In genomic region chr7:64316031-64316742, GRCh38 we compare ENCODE assay signal across 9 cellular contexts. TPM values are rescaled to one million over a fixed set of nuclear protein-coding genes. Genes with fewer than 3 reads are reported as not detected.
DNase-seq lines count a peak whose midpoint lies in the region; ATAC-seq, FAIRE-seq and TF ChIP-seq lines count a peak whose summit lies in the region.
"Not testable (repeated sequence)": the region's sequence is repeated elsewhere in the genome, so short reads cannot be mapped to it uniquely, and the experiment has no call there.
"Had no signal": no experiment of that assay in that cellular context is flagged by ENCODE, and none has a peak within 500 bp of the region (broad histone marks: within the 10 kb centered on the region; RNA-seq: fewer than 3 reads in every experiment).

No MANE protein-coding gene starts in this region.

- POLR2A ChIA-PET in GM12878 (lab: Charles Lee) = interaction anchor here (0.8 to 1.2 kb wide), 3 partner anchors 10 to 350 kb away, joined by 3 read pairs; partner anchors contain the start of genes ZNF107 and ZNF680

- not testable (repeated sequence) for TF ChIP-seq CTCF in GM12878 (IDR thresholded peaks at IDR 0.05 in 2 of 3, conservative IDR thresholded peaks at IDR 0.05 in 1 of 3; ENCODE audit: control insufficient read depth in 2 of 3, extremely low read depth in 1 of 3, insufficient read depth in 1 of 3, low read depth in 3 of 3, low read length in 3 of 3)

- H3K79me2 ChIP-seq in GM12878 (ENCODE audit: control insufficient read depth, insufficient read depth, low read length) = peaks cover 37% of the 10 kb centered on the region

- FAIRE-seq in GM12878 (lab: Jason Lieb, UNC) = not testable (repeated sequence)

- not testable (repeated sequence) for H3K36me3 ChIP-seq in CD4-positive, CD25-positive, alpha-beta regulatory T cell (ENCODE audit: control insufficient read depth, insufficient read depth, low read length); GM12878 (ENCODE audit: control insufficient read depth in 2 of 2, insufficient read depth in 2 of 2, low read length in 1 of 2)

- not testable (repeated sequence) for BruUV-seq in GM12878 (replicated peaks; lab: Mats Ljungman, UMichigan)

- not testable (repeated sequence) for TF ChIP-seq EP300 in GM12878 (IDR thresholded peaks at IDR 0.05; ENCODE audit: borderline replicate concordance in 1 of 2, control insufficient read depth in 1 of 2, low read depth in 2 of 2, low read length in 2 of 2)

- not testable (repeated sequence) for H3K27me3 ChIP-seq in CD4-positive, CD25-positive, alpha-beta regulatory T cell (ENCODE audit: control insufficient read depth, insufficient read depth, low read length); GM12878 (replicated peaks in 1 of 2; ENCODE audit: control insufficient read depth in 2 of 2, insufficient read depth in 2 of 2, low read length in 1 of 2)

- peak overlapping the region; percentile 39 to 98 (median 91) for H3K27ac Mint-ChIP-seq in CD4-positive, CD25-positive, alpha-beta regulatory T cell
- H3K27ac Mint-ChIP-seq in IgD-negative memory B cell (peak overlapping the region in 2 of 3 donors; percentile 73 to 85), immature natural killer cell (peak overlapping the region in 1 of 6 donors; percentile 49)
- H3K27ac Mint-ChIP-seq in stimulated activated memory B cell treated with anti-CD40 and anti-IgM and Interleukin-4, amounts not matched to agents 10 μg/mL and 1 μg/mL and 100 μg/mL, for 72 hours = not testable (repeated sequence)

- H3K27ac ChIP-seq in CD4-positive, CD25-positive, alpha-beta regulatory T cell (ENCODE audit: insufficient read depth, low read length, poor library complexity, severe bottlenecking); GM12878 (ENCODE audit: control insufficient read depth, insufficient read depth): not testable (repeated sequence)

- CTCF ChIA-PET in GM12878 (lab: Yijun Ruan, JAX) = interaction anchor here (0.6 to 2.0 kb wide), 5 partner anchors 9 to 310 kb away, joined by 3 to 6 read pairs (median 4); partner anchors contain the start of gene ZNF680

- not testable (repeated sequence) for H3K27me3 Mint-ChIP-seq in CD4-positive, CD25-positive, alpha-beta regulatory T cell; IgD-negative memory B cell; activated T-cell treated with anti-CD3 and anti-CD28 coated beads, Interleukin-2, amount 50 U/mL, for 4 hours (ENCODE audit: low read depth); immature natural killer cell (ENCODE audit: low read depth in 3 of 3); stimulated activated memory B cell treated with anti-CD40 and anti-IgM and Interleukin-4, amounts not matched to agents 10 μg/mL and 1 μg/mL and 100 μg/mL, for 72 hours

- peaks cover 8 to 11% of the 10 kb centered on the region in 2 experiments for H3K9me3 ChIP-seq in CD4-positive, CD25-positive, alpha-beta regulatory T cell (ENCODE audit: control insufficient read depth in 2 of 2, low read length in 2 of 2)
- H3K9me3 ChIP-seq in GM12878 (replicated peaks; ENCODE audit: control insufficient read depth, insufficient read depth, low read length) = not testable (repeated sequence)

- peaks cover 14 to 44% (median 32%) of the 10 kb centered on the region in 4 donors for H3K4me1 Mint-ChIP-seq in CD4-positive, CD25-positive, alpha-beta regulatory T cell
- H3K4me1 Mint-ChIP-seq in IgD-negative memory B cell (peaks cover 33 to 44% (median 42%) of the 10 kb centered on the region in 3 donors), immature natural killer cell (peaks cover 35 to 64% of the 10 kb centered on the region in 2 donors)
- H3K4me1 Mint-ChIP-seq in activated T-cell treated with anti-CD3 and anti-CD28 coated beads, Interleukin-2, amount 50 U/mL, for 4 hours (ENCODE audit: low read depth) = peaks cover 33% of the 10 kb centered on the region
- peaks cover 44% of the 10 kb centered on the region for H3K4me1 Mint-ChIP-seq in stimulated activated memory B cell treated with anti-CD40 and anti-IgM and Interleukin-4, amounts not matched to agents 10 μg/mL and 1 μg/mL and 100 μg/mL, for 72 hours

- 0 out of 2 replicates have a peak overlapping the region, but pooled peaks have one; percentile 61 for H3K4me2 ChIP-seq in GM12878 (ENCODE audit: control insufficient read depth, insufficient read depth)

- TF ChIP-seq POLR2A in GM12878 (IDR thresholded peaks at IDR 0.05; ENCODE audit: low read depth, low read length) = not testable (repeated sequence)

- TF ChIP-seq RAD21 in GM12878 (IDR thresholded peaks at IDR 0.05; ENCODE audit: insufficient read depth, low read depth, low read length) = not testable (repeated sequence)

- DNase-seq in CD4-positive, CD25-positive, alpha-beta regulatory T cell; activated T-cell treated with anti-CD3 and anti-CD28 coated beads, Interleukin-2, amount 50 U/mL, for 4 hours; GM12878 (ENCODE audit: low read depth, low spot score); immature natural killer cell: not testable (repeated sequence)
- DNase-seq in NCI-H345 (lab: John Stamatoyannopoulos, UW) = peak; percentile 57
- peak; percentile 16 for DNase-seq in T1000 (lab: John Stamatoyannopoulos, UW)

- H3K4me1 ChIP-seq in CD4-positive, CD25-positive, alpha-beta regulatory T cell (ENCODE audit: control insufficient read depth, insufficient read depth, low read length, poor library complexity, severe bottlenecking) = peaks cover 17% of the 10 kb centered on the region
- H3K4me1 ChIP-seq in GM12878 (ENCODE audit: control insufficient read depth, insufficient read depth, low read length) = not testable (repeated sequence)

- not testable (repeated sequence) for H4K20me1 ChIP-seq in GM12878 (ENCODE audit: control insufficient read depth, insufficient read depth)

- H3K9ac ChIP-seq in GM12878 (ENCODE audit: control insufficient read depth, insufficient read depth, low read length) = not testable (repeated sequence)

- RAD21 ChIA-PET in GM12878 (lab: Charles Lee; ENCODE audit: unreplicated experiment) = interaction anchor here (1.5 to 2.9 kb wide), 2 partner anchors 9 to 349 kb away, joined by 3 to 15 read pairs; partner anchors contain the start of gene ZNF107

- intact Hi-C loops in GM12878 (cut with micrococcal nuclease; ENCODE audit: unreplicated experiment) = loop anchor here (10.0 kb wide), 1 partner anchor 1069 kb away; no protein-coding TSS in a partner anchor

- SMC1A ChIA-PET in GM12878 (lab: Charles Lee; ENCODE audit: uncharacterized antibody, unreplicated experiment) = interaction anchor here (1.1 to 2.8 kb wide), 2 partner anchors 8 to 14 kb away, joined by 3 to 19 read pairs; no protein-coding TSS in a partner anchor

- peak overlapping the region; percentile 54 to 99 (median 92) for H3K4me3 Mint-ChIP-seq in CD4-positive, CD25-positive, alpha-beta regulatory T cell
- H3K4me3 Mint-ChIP-seq in IgD-negative memory B cell (peak overlapping the region; percentile 32 to 99 (median 90)), immature natural killer cell (peak overlapping the region; percentile 23 to 99 (median 45))
- peak overlapping the region; percentile 53 for H3K4me3 Mint-ChIP-seq in activated T-cell treated with anti-CD3 and anti-CD28 coated beads, Interleukin-2, amount 50 U/mL, for 4 hours
- peak overlapping the region; percentile 38 for H3K4me3 Mint-ChIP-seq in stimulated activated memory B cell treated with anti-CD40 and anti-IgM and Interleukin-4, amounts not matched to agents 10 μg/mL and 1 μg/mL and 100 μg/mL, for 72 hours

- ATAC-seq in CD4-positive, CD25-positive, alpha-beta regulatory T cell (ENCODE audit: low read depth in 2 of 2); activated T-cell treated with anti-CD3 and anti-CD28 coated beads, Interleukin-2, amount 50 U/mL, for 4 hours; GM12878; stimulated activated memory B cell treated with anti-CD40 and anti-IgM and Interleukin-4, amounts not matched to agents 10 μg/mL and 1 μg/mL and 100 μg/mL, for 72 hours: not testable (repeated sequence)

- H3K4me3 ChIP-seq in CD4-positive, CD25-positive, alpha-beta regulatory T cell (ENCODE audit: low read depth, low read length) = not testable (repeated sequence)
- H3K4me3 ChIP-seq in GM12878 = peak overlapping the region; percentile 96; the same call in 1 of the 2 replicates

- in situ Hi-C loops in GM12878 (cut with MboI) = loop anchor here (10.0 kb wide), 2 partner anchors 589 to 1059 kb away; partner anchors contain the start of genes ZNF273 and ZNF92

- H2AFZ ChIP-seq in GM12878 (ENCODE audit: control insufficient read depth, low read depth, low read length) = not testable (repeated sequence)

- H3K9me3 Mint-ChIP-seq in CD4-positive, CD25-positive, alpha-beta regulatory T cell; IgD-negative memory B cell; activated T-cell treated with anti-CD3 and anti-CD28 coated beads, Interleukin-2, amount 50 U/mL, for 4 hours; immature natural killer cell; stimulated activated memory B cell treated with anti-CD40 and anti-IgM and Interleukin-4, amounts not matched to agents 10 μg/mL and 1 μg/mL and 100 μg/mL, for 72 hours: not testable (repeated sequence)

- peaks cover 17% of the 10 kb centered on the region for H3K36me3 Mint-ChIP-seq in CD4-positive, CD25-positive, alpha-beta regulatory T cell
- not testable (repeated sequence) for H3K36me3 Mint-ChIP-seq in IgD-negative memory B cell; immature natural killer cell; stimulated activated memory B cell treated with anti-CD40 and anti-IgM and Interleukin-4, amounts not matched to agents 10 μg/mL and 1 μg/mL and 100 μg/mL, for 72 hours
- H3K36me3 Mint-ChIP-seq in activated T-cell treated with anti-CD3 and anti-CD28 coated beads, Interleukin-2, amount 50 U/mL, for 4 hours (ENCODE audit: insufficient read depth) = peaks cover 17% of the 10 kb centered on the region

- WGBS in GM12878 (ENCODE audit: insufficient coverage, insufficient replicate concordance, low lambda C conversion rate, missing lambda C conversion rate) = 0% methylated on average over 1 of the region's 1 CpG

RNA-seq across cellular contexts. Expression of gene ZNF736, which starts 2.4 kb away (rescaled TPM):
- 20.9 TPM for total RNA-seq in CD4-positive, CD25-positive, alpha-beta regulatory T cell
- polyA plus RNA-seq in CD4-positive, CD25-positive, alpha-beta regulatory T cell = 1 to 10 TPM; 1.1 to 2.8 (median 2.2) TPM
- polyA plus RNA-seq in IgD-negative memory B cell (4.6 TPM), GM12878 (2011; rRNA removed) (13.9 and 19.0 TPM in 2 replicates), GM12878 (2014; fragmentation: Illumina TruSeq; extraction: Trizol) (9.2 and 10.6 TPM in 2 replicates), GM12878 (2014; fragmentation: Nextera tagmentation; extraction: Ambion mirVana) (1 to 10 TPM; 1.9 to 3.7 TPM), GM12878 (2014; rRNA removed) (7.7 and 9.1 TPM in 2 replicates), GM12878 (2016; fragmentation: Nextera tagmentation; extraction: Ambion mirVana) (1 to 10 TPM; 8.7 to 9.1 TPM), immature natural killer cell (1 to 10 TPM in 2 of 3 donors, under 1 TPM in 1; 0.54 to 1.9 (median 1.4) TPM)
- total RNA-seq in activated T-cell treated with anti-CD3 and anti-CD28 coated beads, Interleukin-2, amount 50 U/mL, for 4 hours = 10 to 100 TPM; 11.1 to 14.8 (median 14.6) TPM
- 184 and 194 TPM in 2 replicates for total RNA-seq in GM12878 (2013; cell fraction: nucleolus; rRNA removed)
- total RNA-seq in GM12878 (2014; rRNA removed) (12.5 and 12.6 TPM in 2 replicates), GM12878 (2014; rRNA removed; fragmentation: Illumina TruSeq; extraction: Trizol) (22.5 and 23.5 TPM in 2 replicates), GM12878 (2021) (20.5 and 21.4 TPM in 2 replicates)
- polyA plus RNA-seq in GM12878 (2011; ENCODE audit: low read depth) = 5.7 TPM
- polyA plus RNA-seq in GM12878 (2011; cell fraction: cytosol; rRNA removed) = 5.8 and 6.0 TPM in 2 replicates
- 16.9 and 17.2 TPM in 2 replicates for polyA plus RNA-seq in GM12878 (2011; cell fraction: nucleus; rRNA removed)
- polyA plus RNA-seq in GM12878 (2012) = 6.5 and 9.8 TPM in 2 replicates
- 27.4 and 28.7 TPM in 2 replicates for polyA minus RNA-seq in GM12878 (2011; rRNA and poly(A)+ RNA removed)
- 4.5 and 8.4 TPM in 2 replicates for polyA minus RNA-seq in GM12878 (2011; cell fraction: cytosol; rRNA and poly(A)+ RNA removed)
- 26.1 and 30.7 TPM in 2 replicates for polyA minus RNA-seq in GM12878 (2011; cell fraction: nucleus; rRNA and poly(A)+ RNA removed)
- total RNA-seq: mesothelial cell of epicardium had no signal

Comparison
In these comparisons a context has a peak if more than half of its experiments do, and no peak if none do; other contexts are left out.
1. H3K4me3 Mint-ChIP-seq: peak in every context shown above with its lines; median percentile 92 in CD4-positive, CD25-positive, alpha-beta regulatory T cell; 90 in IgD-negative memory B cell; 53 in activated T-cell treated with anti-CD3 and anti-CD28 coated beads, Interleukin-2, amount 50 U/mL, for 4 hours; 45 in immature natural killer cell; 38 in stimulated activated memory B cell treated with anti-CD40 and anti-IgM and Interleukin-4, amounts not matched to agents 10 μg/mL and 1 μg/mL and 100 μg/mL, for 72 hours.